6 cellular contexts compared by ENCODE assay signal in the genomic region with DNA sequence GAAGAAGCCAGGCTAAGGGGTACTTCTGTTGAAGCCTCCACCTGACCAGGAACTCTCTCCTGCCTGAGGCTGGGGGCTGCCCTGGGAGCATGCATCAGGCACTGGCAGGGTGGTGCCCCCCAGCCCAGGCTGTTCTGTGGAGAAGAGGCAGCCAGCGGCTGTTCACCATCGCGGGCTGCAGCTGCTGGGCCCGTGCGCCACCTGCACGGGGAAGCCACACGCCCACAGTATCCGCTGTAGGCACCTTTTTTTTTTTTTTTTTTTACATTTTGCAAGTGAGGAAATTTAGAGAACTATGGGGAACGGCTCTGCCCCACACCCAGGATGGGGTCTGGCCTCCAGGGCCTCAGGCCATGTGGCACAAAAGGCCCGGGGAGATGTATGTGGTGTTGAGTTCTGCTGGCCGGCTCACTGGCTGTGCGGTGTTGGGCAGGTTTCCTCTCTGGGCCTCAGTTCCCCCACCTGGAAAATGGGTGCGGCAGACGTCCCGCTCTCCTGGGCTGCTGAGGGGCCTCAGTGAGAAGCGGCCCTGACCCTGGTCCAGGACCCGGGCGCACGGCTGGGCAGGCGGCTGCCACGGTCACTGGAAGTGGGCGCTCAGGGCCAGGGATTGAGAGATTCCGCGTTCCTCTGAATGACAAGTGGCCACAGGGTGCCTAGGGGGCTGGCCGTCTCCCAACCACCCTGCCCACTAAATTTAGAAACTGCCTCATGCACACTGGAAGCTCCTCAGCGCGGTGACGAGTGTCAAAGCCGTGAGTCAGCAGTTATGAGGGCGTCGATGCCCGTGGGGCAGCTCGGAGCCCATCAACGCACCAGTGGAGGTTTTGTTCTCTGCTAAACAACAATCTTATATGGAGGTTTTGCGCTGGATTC. TPM values are rescaled to one million over a fixed set of nuclear protein-coding genes. Genes with fewer than 3 reads are reported as not detected.
DNase-seq lines count a peak whose midpoint lies in the region; ATAC-seq and TF ChIP-seq lines count a peak whose summit lies in the region.

No MANE protein-coding gene starts in this region.

- in situ Hi-C loops in SK-MEL-5 (cut with HindIII; ENCODE audit: low pct_unique_long_range_greater_than_20kb, low sequenced_read_pairs), result no loop called here

- no peaks in the 10 kb centered on the region for H3K9me3 ChIP-seq in prostate gland

- ATAC-seq in GM19463 (IDR thresholded peaks at IDR 0.05; ENCODE audit: unreplicated experiment), result peak; percentile 53

- H3K27ac ChIP-seq in prostate gland, result no peak overlapping the region

- no peak overlapping the region for H3K4me3 ChIP-seq in prostate gland

- H3K4me1 ChIP-seq in prostate gland (replicated peaks), result no peaks in the 10 kb centered on the region

- WGBS in prostate gland, result 58% methylated on average over 33 of the region's 35 CpGs

- H3K36me3 ChIP-seq in prostate gland, result no peaks in the 10 kb centered on the region

- TF ChIP-seq CTCF in prostate gland (IDR thresholded peaks at IDR 0.05), result no peak

- H3K27me3 ChIP-seq in prostate gland (replicated peaks; ENCODE audit: insufficient read depth), result no peaks in the 10 kb centered on the region

- intact Hi-C loops in prostate gland (cut with DNase I), result no loop called here

- peak; percentile 70 for DNase-seq in SK-MEL-5 (ENCODE audit: low read depth, low spot score)
- peak; percentile 78 to 90 for DNase-seq in erythroblast (lab: John Stamatoyannopoulos, UW)
- DNase-seq in stimulated activated CD4-positive, alpha-beta T cell treated with anti-CD3 and anti-CD28 coated beads, Interleukin-15, amount 100 ng/mL, for 24 hours, result peak; percentile 63
- DNase-seq in SKM-1 (lab: John Stamatoyannopoulos, UW; ENCODE audit: unreplicated experiment), result no peak
- no peak for DNase-seq in prostate gland (ENCODE audit: low spot score)

- no peak for TF ChIP-seq POLR2A in erythroblast (IDR thresholded peaks at IDR 0.05; ENCODE audit: low read length)
- TF ChIP-seq POLR2A in prostate gland (IDR thresholded peaks at IDR 0.05), result no peak

RNA-seq across cellular contexts. Expression of a gene that starts 8.8 kb away (rescaled TPM):
- 34.5 and 41.4 TPM in 2 replicates for total RNA-seq in SK-MEL-5 (2014; rRNA removed; shearing (Covaris generic))
- 152 and 180 TPM in 2 replicates for polyA plus RNA-seq in SK-MEL-5 (2015; cell fraction: cytosol; rRNA removed)
- polyA plus RNA-seq in SK-MEL-5 (2015; cell fraction: nucleus; rRNA removed), result 232 and 234 TPM in 2 replicates
- total RNA-seq in prostate gland, result 100 to 1,000 TPM in 1 of 2 donors, 10 to 100 TPM in 1; 64.9 to 146 TPM

RNA-seq across cellular contexts. Expression of a gene that starts 17.5 kb away (rescaled TPM):
- 23.6 and 24.3 TPM in 2 replicates for total RNA-seq in SK-MEL-5 (2014; rRNA removed; shearing (Covaris generic))
- 30.3 and 37.4 TPM in 2 replicates for polyA plus RNA-seq in SK-MEL-5 (2015; cell fraction: cytosol; rRNA removed)
- 32.8 and 33.3 TPM in 2 replicates for polyA plus RNA-seq in SK-MEL-5 (2015; cell fraction: nucleus; rRNA removed)
- total RNA-seq in prostate gland, result 10 to 100 TPM; 29.1 to 50.6 TPM

RNA-seq across cellular contexts. Expression of a gene that starts 43.0 kb away (rescaled TPM):
- total RNA-seq in SK-MEL-5 (2014; rRNA removed; shearing (Covaris generic)), result 0.16 and 0.19 TPM in 2 replicates
- 0.17 and 2.5 TPM in 2 replicates for polyA plus RNA-seq in SK-MEL-5 (2015; cell fraction: cytosol; rRNA removed)
- 0.04 and 0.35 TPM in 2 replicates for polyA plus RNA-seq in SK-MEL-5 (2015; cell fraction: nucleus; rRNA removed)
- total RNA-seq in prostate gland, result 10 to 100 TPM; 15.4 to 59.2 TPM

RNA-seq across cellular contexts. Expression of a gene that starts 53.7 kb away (rescaled TPM):
- 1.2 and 2.4 TPM in 2 replicates for total RNA-seq in SK-MEL-5 (2014; rRNA removed; shearing (Covaris generic))
- 2.6 and 3.2 TPM in 2 replicates for polyA plus RNA-seq in SK-MEL-5 (2015; cell fraction: cytosol; rRNA removed)
- polyA plus RNA-seq in SK-MEL-5 (2015; cell fraction: nucleus; rRNA removed), result 70.3 and 75.1 TPM in 2 replicates
- 10 to 100 TPM; 31.1 to 42.0 TPM for total RNA-seq in prostate gland

RNA-seq across cellular contexts. Expression of a gene that starts 56.8 kb away (rescaled TPM):
- 118 and 130 TPM in 2 replicates for total RNA-seq in SK-MEL-5 (2014; rRNA removed; shearing (Covaris generic))
- polyA plus RNA-seq in SK-MEL-5 (2015; cell fraction: cytosol; rRNA removed), result 105 and 123 TPM in 2 replicates
- polyA plus RNA-seq in SK-MEL-5 (2015; cell fraction: nucleus; rRNA removed), result 446 and 512 TPM in 2 replicates
- total RNA-seq in prostate gland, result 10 to 100 TPM; 50.0 to 51.6 TPM

Comparison
In these comparisons a context has a peak if more than half of its experiments do, and no peak if none do; other contexts are left out.
1. DNase-seq: peak in SK-MEL-5 (single experiment), erythroblast (2 of 2) and stimulated activated CD4-positive, alpha-beta T cell treated with anti-CD3 and anti-CD28 coated beads, Interleukin-15, amount 100 ng/mL, for 24 hours (single experiment); none in SKM-1 (single experiment) and prostate gland (single experiment).
2. RNA of a gene that starts 43.0 kb away (total RNA-seq): 15.4 to 59.2 TPM in prostate gland; 0.16 to 0.19 TPM in SK-MEL-5; every median in the first group is over 10 times any median in the second.